Comparison of ENCODE assay signal across 10 cellular contexts in genomic region chr17:81164464-81165245, GRCh38. TPM values are rescaled to one million over a fixed set of nuclear protein-coding genes. Genes with fewer than 3 reads are reported as not detected.
A peak's percentile ranks its signal among the peaks of the same experiment; 100 is the strongest.
DNase-seq lines count a peak whose midpoint lies in the region; ATAC-seq and TF ChIP-seq lines count a peak whose summit lies in the region.
"Had no signal": no experiment of that assay in that cellular context is flagged by ENCODE, and none has a peak within 500 bp of the region (broad histone marks: within the 10 kb centered on the region; RNA-seq: fewer than 3 reads in every experiment).

No MANE protein-coding gene starts in this region.

- H3K4me3 Mint-ChIP-seq in naive thymus-derived CD4-positive, alpha-beta T cell, result peak overlapping the region in 6 of 10 donors; percentile 9 to 76 (median 20)
- H3K4me3 Mint-ChIP-seq: T-helper 1 cell treated with Interleukin-12 subunit alpha and Interleukin-12 subunit beta and Interleukin-4 antibody, amounts not matched to agents 30 μg/mL and 1 μg/mL, for 36 hours had no signal

- H3K4me1 ChIP-seq in left ventricle myocardium inferior (peaks cover 30% of the 10 kb centered on the region), body of pancreas (peaks cover 65% of the 10 kb centered on the region)
- H3K4me1 ChIP-seq in naive thymus-derived CD4-positive, alpha-beta T cell (ENCODE audit: control insufficient read depth in 2 of 2, insufficient read depth in 2 of 2, low read length in 2 of 2), result no peaks in the 10 kb centered on the region

- H3K4me3 ChIP-seq in left ventricle myocardium inferior, result peak overlapping the region; percentile 67
- H3K4me3 ChIP-seq in body of pancreas, result no peak overlapping the region
- no peak overlapping the region for H3K4me3 ChIP-seq in naive thymus-derived CD4-positive, alpha-beta T cell (ENCODE audit: low read length)

- CTCF ChIA-PET in naive thymus-derived CD4-positive, alpha-beta T cell (lab: Charles Lee), result no interaction called here

- no peaks in the 10 kb centered on the region for H3K36me3 Mint-ChIP-seq in naive thymus-derived CD4-positive, alpha-beta T cell

- peaks cover 0 to 23% (median 17%) of the 10 kb centered on the region in 5 donors for H3K27me3 Mint-ChIP-seq in naive thymus-derived CD4-positive, alpha-beta T cell

- TF ChIP-seq CTCF in left ventricle myocardium inferior (IDR thresholded peaks at IDR 0.05; ENCODE audit: borderline replicate concordance) (no peak), body of pancreas (IDR thresholded peaks at IDR 0.05) (no peak)

- DNase-seq in left ventricle myocardium inferior, result no peak
- DNase-seq in Right ventricle myocardium inferior (ENCODE audit: missing footprints), result no peak
- DNase-seq in body of pancreas, result peak; percentile 70 to 85 (median 82)
- DNase-seq in naive thymus-derived CD4-positive, alpha-beta T cell, result no peak
- no peak for DNase-seq in SIG-M5 (lab: John Stamatoyannopoulos, UW)
- no peak for DNase-seq in AG08396 (ENCODE audit: low spot score)
- DNase-seq: NCI-H187 had no signal

- peaks cover 31% of the 10 kb centered on the region for H3K27me3 ChIP-seq in left ventricle myocardium inferior (ENCODE audit: low read depth)
- H3K27me3 ChIP-seq in body of pancreas, result no peaks in the 10 kb centered on the region
- H3K27me3 ChIP-seq in naive thymus-derived CD4-positive, alpha-beta T cell (ENCODE audit: control insufficient read depth in 2 of 2, insufficient read depth in 2 of 2, low read length in 2 of 2), result no peaks in the 10 kb centered on the region

- intact Hi-C loops in left ventricle myocardium inferior (cut with micrococcal nuclease), result no loop called here
- intact Hi-C loops in Right ventricle myocardium inferior (cut with DNase I), result no loop called here
- intact Hi-C loops in body of pancreas (cut with DNase I), result no loop called here
- intact Hi-C loops in naive thymus-derived CD4-positive, alpha-beta T cell (cut with micrococcal nuclease), result no loop called here

- POLR2A ChIA-PET in naive thymus-derived CD4-positive, alpha-beta T cell (lab: Charles Lee), result no interaction called here

- 30 to 40% methylated on average over 9 to 18 of the region's 18 CpGs for WGBS in body of pancreas, 2 donors

- no peak for ATAC-seq in Right ventricle myocardium inferior
- ATAC-seq in body of pancreas, result peak; percentile 70
- no peak for ATAC-seq in naive thymus-derived CD4-positive, alpha-beta T cell
- ATAC-seq in GM21390 (IDR thresholded peaks at IDR 0.05; ENCODE audit: unreplicated experiment), result no peak
- no peak for ATAC-seq in HG02678 (IDR thresholded peaks at IDR 0.05; ENCODE audit: unreplicated experiment)

- no peak overlapping the region for H3K27ac Mint-ChIP-seq in naive thymus-derived CD4-positive, alpha-beta T cell
- H3K27ac Mint-ChIP-seq: T-helper 1 cell treated with Interleukin-12 subunit alpha and Interleukin-12 subunit beta and Interleukin-4 antibody, amounts not matched to agents 30 μg/mL and 1 μg/mL, for 36 hours had no signal

- H3K27ac ChIP-seq in left ventricle myocardium inferior (replicated peaks) (peak overlapping the region; percentile 46), body of pancreas (peak overlapping the region; percentile 82 to 92 (median 86))
- H3K27ac ChIP-seq in naive thymus-derived CD4-positive, alpha-beta T cell (ENCODE audit: low read depth, low read length), result no peak overlapping the region

- TF ChIP-seq POLR2A in body of pancreas (IDR thresholded peaks at IDR 0.05), result peak; percentile 74 to 81 (median 77)

- H3K4me1 Mint-ChIP-seq in naive thymus-derived CD4-positive, alpha-beta T cell, result peaks cover 0 to 5% (median 0%) of the 10 kb centered on the region in 7 donors

- H3K9me3 ChIP-seq in left ventricle myocardium inferior (replicated peaks), result no peaks in the 10 kb centered on the region
- no peaks in the 10 kb centered on the region for H3K9me3 ChIP-seq in body of pancreas
- no peaks in the 10 kb centered on the region for H3K9me3 ChIP-seq in naive thymus-derived CD4-positive, alpha-beta T cell (ENCODE audit: control insufficient read depth in 2 of 3, low read length in 3 of 3)

- H3K36me3 ChIP-seq in left ventricle myocardium inferior (no peaks in the 10 kb centered on the region), body of pancreas (replicated peaks in 1 of 2; ENCODE audit: insufficient read depth in 1 of 2, low read depth in 2 of 2) (no peaks in the 10 kb centered on the region)
- H3K36me3 ChIP-seq in naive thymus-derived CD4-positive, alpha-beta T cell (ENCODE audit: control insufficient read depth in 2 of 3, insufficient read depth in 3 of 3, low read length in 3 of 3), result no peaks in the 10 kb centered on the region

- peaks cover 0 to 1% (median 0%) of the 10 kb centered on the region in 11 donors for H3K9me3 Mint-ChIP-seq in naive thymus-derived CD4-positive, alpha-beta T cell
- H3K9me3 Mint-ChIP-seq: T-helper 1 cell treated with Interleukin-12 subunit alpha and Interleukin-12 subunit beta and Interleukin-4 antibody, amounts not matched to agents 30 μg/mL and 1 μg/mL, for 36 hours had no signal

RNA-seq across cellular contexts. Expression of gene PVALEF, which starts 0.7 kb away (rescaled TPM):
- total RNA-seq in left ventricle myocardium inferior, result not detected
- not detected for total RNA-seq in Right ventricle myocardium inferior
- total RNA-seq in body of pancreas, result not detected
- not detected for total RNA-seq in naive thymus-derived CD4-positive, alpha-beta T cell
- polyA plus RNA-seq in naive thymus-derived CD4-positive, alpha-beta T cell, result not detected

RNA-seq across cellular contexts. Expression of gene AATK, which starts 1.4 kb away (rescaled TPM):
- total RNA-seq in left ventricle myocardium inferior (2.3 TPM), Right ventricle myocardium inferior (10.1 TPM), body of pancreas (10 to 100 TPM; 29.1 to 42.2 TPM)
- 10 to 100 TPM in 1 of 5 experiments, 1 to 10 TPM in 2, under 1 TPM in 2; 0.46 to 10.4 (median 1.4) TPM for total RNA-seq in naive thymus-derived CD4-positive, alpha-beta T cell
- polyA plus RNA-seq in naive thymus-derived CD4-positive, alpha-beta T cell, result not detected

RNA-seq across cellular contexts. Expression of gene CEP131, which starts 58.1 kb away (rescaled TPM):
- total RNA-seq in left ventricle myocardium inferior (7.6 TPM), Right ventricle myocardium inferior (8.9 TPM), body of pancreas (10 to 100 TPM in 1 of 2 donors, 1 to 10 TPM in 1; 9.9 to 22.7 TPM)
- 10 to 100 TPM in 2 of 5 experiments, 1 to 10 TPM in 3; 8.1 to 13.0 (median 10.0) TPM for total RNA-seq in naive thymus-derived CD4-positive, alpha-beta T cell
- polyA plus RNA-seq in naive thymus-derived CD4-positive, alpha-beta T cell, result 1 to 10 TPM; 2.7 to 7.6 TPM

Comparison
In these comparisons a context has a peak if more than half of its experiments do, and no peak if none do; other contexts are left out.
1. DNase-seq: peak in body of pancreas (4 of 4); none in left ventricle myocardium inferior (single experiment), Right ventricle myocardium inferior (single experiment), naive thymus-derived CD4-positive, alpha-beta T cell (0 of 9), SIG-M5 (single experiment) and AG08396 (single experiment).